In genomic region chr5:93893050-93893449, GRCh38 we compare ENCODE assay signal across 20 cellular contexts.
"Had no signal": no experiment of that assay in that cellular context is flagged by ENCODE, and none has a peak within 500 bp of the region (broad histone marks: within the 10 kb centered on the region; RNA-seq: fewer than 3 reads in every experiment).

No MANE protein-coding gene starts in this region.

- ATAC-seq: activated CD4-positive, CD25-positive, alpha-beta regulatory T cell treated with anti-CD3 and anti-CD28 coated beads, Interleukin-2, amount 50 U/mL, for 24 hours; activated naive CD8-positive, alpha-beta T cell treated with anti-CD3 and anti-CD28 coated beads, Interleukin-2, amount 50 U/mL, for 24 hours; left cardiac atrium; lower lobe of right lung had no signal

- H3K27me3 Mint-ChIP-seq: activated naive CD8-positive, alpha-beta T cell treated with anti-CD3 and anti-CD28 coated beads, Interleukin-2, amount 50 U/mL, for 24 hours; dendritic cell treated with granulocyte-macrophage colony-stimulating factor and Interleukin-4, amounts not matched to agents 40 ng/mL and 50 ng/mL, for 4 days had no signal

- H3K9me3 ChIP-seq: lower lobe of right lung, neutrophil, tibial nerve had no signal

- H3K4me3 ChIP-seq: lower lobe of right lung, tibial nerve had no signal

- H3K9ac ChIP-seq: parathyroid adenoma had no signal

- DNase-seq: activated CD4-positive, alpha-beta T cell treated with anti-CD3 and anti-CD28 coated beads, Interleukin-2, amount 50 U/mL, for 1 hour; activated naive CD4-positive, alpha-beta T cell treated with anti-CD3 and anti-CD28 coated beads for 36 hours; activated naive CD8-positive, alpha-beta T cell treated with anti-CD3 and anti-CD28 coated beads, Interleukin-2, amount 50 U/mL, for 24 hours; aorta; effector memory CD4-positive, alpha-beta T cell; head of caudate nucleus; left cardiac atrium; lower lobe of right lung; stimulated activated CD4-positive, alpha-beta T cell treated with anti-CD3 and anti-CD28 coated beads, Interleukin-15, amount 100 ng/mL, for 24 hours; stimulated activated CD4-positive, alpha-beta T cell treated with anti-CD3 and anti-CD28 coated beads, Interleukin-4, amount 100 ng/mL, for 24 hours; stimulated activated naive CD4-positive, alpha-beta T cell had no signal

- H3K27ac Mint-ChIP-seq: activated naive CD4-positive, alpha-beta T cell treated with anti-CD3 and anti-CD28 coated beads for 36 hours; activated naive CD8-positive, alpha-beta T cell treated with anti-CD3 and anti-CD28 coated beads, Interleukin-2, amount 50 U/mL, for 24 hours; activated T-helper 2 cell treated with anti-CD3 and anti-CD28 coated beads, Interferon-gamma antibody, Interleukin-2, Interleukin-4, amounts not matched to agents 10 μg/mL and 5 μg/mL and 100 μg/mL, durations not matched to agents 14 hours and 24 hours and 36 hours; dendritic cell treated with granulocyte-macrophage colony-stimulating factor and Interleukin-4, amounts not matched to agents 40 ng/mL and 50 ng/mL, for 4 days; mesothelial cell of epicardium had no signal

- H3K4me1 ChIP-seq: lower lobe of right lung, parathyroid adenoma had no signal

- H3K36me3 Mint-ChIP-seq: mesothelial cell of epicardium had no signal

- H3K4me3 Mint-ChIP-seq: activated naive CD4-positive, alpha-beta T cell treated with anti-CD3 and anti-CD28 coated beads for 36 hours; activated naive CD8-positive, alpha-beta T cell treated with anti-CD3 and anti-CD28 coated beads, Interleukin-2, amount 50 U/mL, for 24 hours; dendritic cell treated with granulocyte-macrophage colony-stimulating factor and Interleukin-4, amounts not matched to agents 40 ng/mL and 50 ng/mL, for 4 days; mesothelial cell of epicardium had no signal

- H3K36me3 ChIP-seq: lower lobe of right lung, neutrophil, tibial nerve had no signal

- H3K27ac ChIP-seq: lower lobe of right lung, neutrophil, parathyroid adenoma, tibial nerve had no signal

- H3K9me3 Mint-ChIP-seq: activated naive CD4-positive, alpha-beta T cell treated with anti-CD3 and anti-CD28 coated beads for 36 hours; activated naive CD8-positive, alpha-beta T cell treated with anti-CD3 and anti-CD28 coated beads, Interleukin-2, amount 50 U/mL, for 24 hours; activated T-helper 2 cell treated with anti-CD3 and anti-CD28 coated beads, Interferon-gamma antibody, Interleukin-2, Interleukin-4, amounts not matched to agents 10 μg/mL and 5 μg/mL and 100 μg/mL, durations not matched to agents 14 hours and 24 hours and 36 hours; dendritic cell treated with granulocyte-macrophage colony-stimulating factor and Interleukin-4, amounts not matched to agents 40 ng/mL and 50 ng/mL, for 4 days; mesothelial cell of epicardium had no signal

- FAIRE-seq: bronchial epithelial cell, frontal cortex had no signal

- H3K27me3 ChIP-seq: neutrophil, tibial nerve had no signal
